35 cellular contexts compared by ENCODE assay signal in genomic region chr13:91618315-91618714, GRCh38.
"Had no signal": no experiment of that assay in that cellular context is flagged by ENCODE, and none has a peak within 500 bp of the region (broad histone marks: within the 10 kb centered on the region; RNA-seq: fewer than 3 reads in every experiment).

No MANE protein-coding gene starts in this region.

- H3K9me3 ChIP-seq: MG63 had no signal

- H3K36me3 ChIP-seq: MG63 had no signal

- H3K27me3 ChIP-seq: MG63 had no signal

- H3K4me3 ChIP-seq: MG63 had no signal

- DNase-seq: Karpas-422, Kasumi-1, MG63, MM.1S, MV-4-11, NCI-H1048, NCI-H1092, NCI-H1092 treated with DMSO at 0.1 percent for 48 hours, NCI-H1105, NCI-H1105 treated with DMSO at 0.1 percent for 48 hours, NCI-H1417, NCI-H1417 treated with DMSO at 0.1 percent for 48 hours, NCI-H1436, NCI-H1436 treated with DMSO at 0.1 percent for 48 hours, NCI-H146, NCI-H1694, NCI-H1694 treated with DMSO at 0.1 percent for 48 hours, NCI-H187, NCI-H187 treated with DMSO at 0.1 percent for 48 hours, NCI-H1930, NCI-H2029, NCI-H2029 treated with DMSO at 0.1 percent for 48 hours, NCI-H2081, NCI-H2081 treated with DMSO at 0.1 percent for 48 hours, NCI-H2107, NCI-H2171, NCI-H2171 treated with DMSO at 0.1 percent for 48 hours, NCI-H2227 treated with DMSO at 0.1 percent for 48 hours, NCI-H226, NCI-H345, NCI-H446, NCI-H446 treated with DMSO at 0.1 percent for 48 hours, NCI-H510A, NCI-H510A treated with DMSO at 0.1 percent for 48 hours, NCI-H524 had no signal
